In the genomic region with DNA sequence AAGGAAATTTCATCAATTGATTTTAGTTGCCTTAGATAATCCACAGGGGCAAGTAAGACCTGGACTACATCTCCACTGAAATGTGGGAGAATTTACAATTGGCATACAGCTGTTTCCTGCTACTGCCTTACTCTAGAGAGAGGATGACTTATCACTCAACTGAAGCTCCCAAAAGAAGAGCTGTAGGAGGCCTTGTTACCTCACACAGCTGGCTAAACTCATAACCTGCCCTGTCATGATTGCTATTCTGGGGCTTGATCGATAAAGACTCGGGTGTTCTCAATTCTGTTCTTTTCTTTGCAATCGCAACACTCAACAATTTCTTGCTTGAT, we compare ENCODE assay signal across 8 cellular contexts.
DNase-seq lines count a peak whose midpoint lies in the region; ATAC-seq and TF ChIP-seq lines count a peak whose summit lies in the region.

No MANE protein-coding gene starts in this region.

- H3K9me3 ChIP-seq in MM.1S (replicated peaks; ENCODE audit: insufficient read depth, low read length) (no peaks in the 10 kb centered on the region), gastrocnemius medialis (no peaks in the 10 kb centered on the region), smooth muscle cell (replicated peaks; ENCODE audit: low read depth) (no peaks in the 10 kb centered on the region)
- H3K9me3 ChIP-seq in naive thymus-derived CD4-positive, alpha-beta T cell (ENCODE audit: control insufficient read depth in 2 of 3, low read length in 3 of 3) = no peaks in the 10 kb centered on the region

- H3K27ac Mint-ChIP-seq in naive thymus-derived CD4-positive, alpha-beta T cell = peak overlapping the region; percentile 94 to 99 (median 96)

- H3K4me2 ChIP-seq in MM.1S (ENCODE audit: low read depth, low read length) (peak overlapping the region; percentile 90), smooth muscle cell (no peak overlapping the region)

- TF ChIP-seq CTCF in MM.1S (IDR thresholded peaks at IDR 0.05; ENCODE audit: low read length) (no peak), gastrocnemius medialis (IDR thresholded peaks at IDR 0.05 in 4 of 5, conservative IDR thresholded peaks at IDR 0.05 in 1 of 5) (no peak), smooth muscle cell (IDR thresholded peaks at IDR 0.05; ENCODE audit: borderline replicate concordance, insufficient read depth, poor library complexity, severe bottlenecking) (no peak)

- peak overlapping the region; percentile 74 for H3K9ac ChIP-seq in MM.1S (ENCODE audit: low read length)
- no peak overlapping the region for H3K9ac ChIP-seq in smooth muscle cell (ENCODE audit: low read depth)

- H3K9me2 ChIP-seq in MM.1S (replicated peaks; ENCODE audit: insufficient read depth, low read length) = no peaks in the 10 kb centered on the region

- DNase-seq in MM.1S (peak; percentile 13), gastrocnemius medialis (no peak), SKM-1 (lab: John Stamatoyannopoulos, UW; ENCODE audit: unreplicated experiment) (no peak), retina (no peak), smooth muscle cell (lab: John Stamatoyannopoulos, UW; ENCODE audit: unreplicated experiment) (no peak)
- no peak for DNase-seq in naive thymus-derived CD4-positive, alpha-beta T cell

- CTCF ChIA-PET in naive thymus-derived CD4-positive, alpha-beta T cell (lab: Charles Lee) = no interaction called here

- H3F3A ChIP-seq in MM.1S (ENCODE audit: insufficient read depth, low read length) (peaks cover 17% of the 10 kb centered on the region), smooth muscle cell (ENCODE audit: low read depth) (no peaks in the 10 kb centered on the region)

- H3K36me3 ChIP-seq in MM.1S (replicated peaks; ENCODE audit: insufficient read depth, low read length) (no peaks in the 10 kb centered on the region), gastrocnemius medialis (no peaks in the 10 kb centered on the region), smooth muscle cell (ENCODE audit: low read depth) (no peaks in the 10 kb centered on the region)
- H3K36me3 ChIP-seq in naive thymus-derived CD4-positive, alpha-beta T cell (ENCODE audit: control insufficient read depth in 2 of 3, insufficient read depth in 3 of 3, low read length in 3 of 3) = no peaks in the 10 kb centered on the region

- no peaks in the 10 kb centered on the region for H3K9me3 Mint-ChIP-seq in naive thymus-derived CD4-positive, alpha-beta T cell

- TF ChIP-seq POLR2A in gastrocnemius medialis (IDR thresholded peaks at IDR 0.05) = no peak

- H3K4me1 Mint-ChIP-seq in naive thymus-derived CD4-positive, alpha-beta T cell = peaks cover 5 to 22% (median 17%) of the 10 kb centered on the region in 7 donors

- H3K4me3 ChIP-seq in MM.1S (ENCODE audit: low read length) = peak overlapping the region; percentile 79
- peak overlapping the region; percentile 63 for H3K4me3 ChIP-seq in naive thymus-derived CD4-positive, alpha-beta T cell (ENCODE audit: low read length)
- no peak overlapping the region for H3K4me3 ChIP-seq in gastrocnemius medialis
- H3K4me3 ChIP-seq in smooth muscle cell = no peak overlapping the region

- H3K27me3 ChIP-seq in MM.1S (replicated peaks; ENCODE audit: insufficient read depth, low read length) = no peaks in the 10 kb centered on the region
- H3K27me3 ChIP-seq in naive thymus-derived CD4-positive, alpha-beta T cell (ENCODE audit: control insufficient read depth in 2 of 2, insufficient read depth in 2 of 2, low read length in 2 of 2) = no peaks in the 10 kb centered on the region
- H3K27me3 ChIP-seq in gastrocnemius medialis = no peaks in the 10 kb centered on the region
- no peaks in the 10 kb centered on the region for H3K27me3 ChIP-seq in smooth muscle cell (ENCODE audit: low read depth)

- H4K20me1 ChIP-seq in MM.1S (ENCODE audit: insufficient read depth, low read length) (no peaks in the 10 kb centered on the region), smooth muscle cell (ENCODE audit: low read depth) (no peaks in the 10 kb centered on the region)

- 94% methylated on average over 3 of the region's 3 CpGs for WGBS in smooth muscle cell (ENCODE audit: low lambda C conversion rate)

- no peaks in the 10 kb centered on the region for H3K79me2 ChIP-seq in MM.1S (ENCODE audit: low read length)
- H3K79me2 ChIP-seq in smooth muscle cell (ENCODE audit: low read depth) = no peaks in the 10 kb centered on the region

- H3K36me3 Mint-ChIP-seq in naive thymus-derived CD4-positive, alpha-beta T cell = no peaks in the 10 kb centered on the region

- H2AFZ ChIP-seq in MM.1S (ENCODE audit: low read length) = peak overlapping the region; percentile 95
- no peak overlapping the region for H2AFZ ChIP-seq in smooth muscle cell (ENCODE audit: low read depth)

- peaks cover 0 to 5% (median 0%) of the 10 kb centered on the region in 5 donors for H3K27me3 Mint-ChIP-seq in naive thymus-derived CD4-positive, alpha-beta T cell

- POLR2A ChIA-PET in naive thymus-derived CD4-positive, alpha-beta T cell (lab: Charles Lee) = interaction anchor here (0.5 to 1.4 kb wide), 3 partner anchors 1154 to 1428 kb away, joined by 3 to 5 read pairs (median 3); no protein-coding TSS in a partner anchor

- intact Hi-C loops in naive thymus-derived CD4-positive, alpha-beta T cell (cut with micrococcal nuclease) = loop anchor here (1.0 to 10.0 kb wide), 5 partner anchors 157 to 1778 kb away; a partner anchor contains a TSS
- intact Hi-C loops in gastrocnemius medialis (cut with DNase I; ENCODE audit: low total_unique reads) = no loop called here

- H3K4me1 ChIP-seq in MM.1S (ENCODE audit: low read length) (0 out of 2 replicates have a peak, but pooled peaks cover 8% of the 10 kb centered on the region), gastrocnemius medialis (no peaks in the 10 kb centered on the region), smooth muscle cell (ENCODE audit: low read depth) (no peaks in the 10 kb centered on the region)
- peaks cover 0 to 5% of the 10 kb centered on the region in 2 donors for H3K4me1 ChIP-seq in naive thymus-derived CD4-positive, alpha-beta T cell (ENCODE audit: control insufficient read depth in 2 of 2, insufficient read depth in 2 of 2, low read length in 2 of 2)

- H3K27ac ChIP-seq in MM.1S (ENCODE audit: low read length) (peak overlapping the region; percentile 97), gastrocnemius medialis (no peak overlapping the region), smooth muscle cell (ENCODE audit: low read depth) (no peak overlapping the region)
- H3K27ac ChIP-seq in naive thymus-derived CD4-positive, alpha-beta T cell (ENCODE audit: low read depth, low read length) = peak overlapping the region; percentile 74

- in situ Hi-C loops in gastrocnemius medialis (cut with MboI; ENCODE audit: low sequenced_read_pairs in 4 of 4) = no loop called here

- peak; percentile 24 for ATAC-seq in GM18517 (IDR thresholded peaks at IDR 0.05; ENCODE audit: unreplicated experiment)
- peak; percentile 6 for ATAC-seq in GM21786 (IDR thresholded peaks at IDR 0.05; ENCODE audit: unreplicated experiment)
- ATAC-seq in naive thymus-derived CD4-positive, alpha-beta T cell = peak; percentile 1
- ATAC-seq in gastrocnemius medialis = no peak

- peak overlapping the region; percentile 85 to 98 (median 94) for H3K4me3 Mint-ChIP-seq in naive thymus-derived CD4-positive, alpha-beta T cell

Comparison
In these comparisons a context has a peak if more than half of its experiments do, and no peak if none do; other contexts are left out.
1. ATAC-seq: peak in GM18517 (single experiment), GM21786 (single experiment) and naive thymus-derived CD4-positive, alpha-beta T cell (single experiment); none in gastrocnemius medialis (0 of 2).
2. H3K27ac ChIP-seq: peak in MM.1S (single experiment) and naive thymus-derived CD4-positive, alpha-beta T cell (single experiment); none in gastrocnemius medialis (0 of 4) and smooth muscle cell (single experiment).
3. H3K4me3 ChIP-seq: peak in MM.1S (single experiment) and naive thymus-derived CD4-positive, alpha-beta T cell (single experiment); none in gastrocnemius medialis (0 of 4) and smooth muscle cell (single experiment).